In the genomic region with DNA sequence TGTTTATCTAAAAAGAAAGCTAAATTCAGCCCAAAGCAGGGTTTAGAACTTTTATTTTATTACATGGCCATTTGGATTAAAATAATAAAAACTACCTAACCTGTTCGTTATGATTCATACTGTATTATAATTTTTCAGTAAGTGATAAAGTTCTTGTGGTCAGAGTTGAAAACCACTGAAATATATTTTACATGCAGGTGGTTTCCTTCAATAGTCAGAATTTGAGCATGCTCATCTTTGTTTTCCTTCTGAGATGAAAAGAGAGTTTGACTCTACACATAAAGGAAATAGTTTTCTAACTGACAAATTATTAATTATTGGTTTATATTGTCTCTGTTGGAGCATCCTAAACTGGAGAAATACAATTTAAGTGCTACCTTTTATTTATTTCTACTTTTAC, we compare ENCODE assay signal across 18 cellular contexts.
DNase-seq lines count a peak whose midpoint lies in the region; ATAC-seq, FAIRE-seq and TF ChIP-seq lines count a peak whose summit lies in the region.
"Had no signal": no experiment of that assay in that cellular context is flagged by ENCODE, and none has a peak within 500 bp of the region (broad histone marks: within the 10 kb centered on the region; RNA-seq: fewer than 3 reads in every experiment).

No MANE protein-coding gene starts in this region.

- ATAC-seq in GM19351 (IDR thresholded peaks at IDR 0.05; ENCODE audit: unreplicated experiment): peak; percentile 51
- ATAC-seq in HG02623 (IDR thresholded peaks at IDR 0.05; ENCODE audit: unreplicated experiment): peak; percentile 52
- peak; percentile 69 for ATAC-seq in HG03159 (IDR thresholded peaks at IDR 0.05; ENCODE audit: unreplicated experiment)
- ATAC-seq: A549; naive thymus-derived CD4-positive, alpha-beta T cell had no signal

- H3K27ac ChIP-seq in stomach: no peak overlapping the region
- H3K27ac ChIP-seq: A549, ascending aorta, transverse colon had no signal

- no peak for TF ChIP-seq CTCF in GM12865 (IDR thresholded peaks at IDR 0.05; ENCODE audit: insufficient read depth, low read depth, low read length, missing control alignments)
- no peak for TF ChIP-seq CTCF in stomach (IDR thresholded peaks at IDR 0.05)

- intact Hi-C loops in stomach (cut with DNase I; ENCODE audit: low total_unique reads): no loop called here

- H3K4me1 ChIP-seq in stomach: no peaks in the 10 kb centered on the region
- H3K4me1 ChIP-seq: A549, ascending aorta, transverse colon had no signal

- no peak overlapping the region for H3K4me3 ChIP-seq in GM12865 (ENCODE audit: low read depth, low read length)
- no peak overlapping the region for H3K4me3 ChIP-seq in stomach
- H3K4me3 ChIP-seq: A549, ascending aorta, transverse colon had no signal

- no peaks in the 10 kb centered on the region for H3K9me3 ChIP-seq in stomach
- H3K9me3 ChIP-seq: A549, ascending aorta, transverse colon had no signal

- peak; percentile 29 for DNase-seq in GM12865 (ENCODE audit: low read depth)
- DNase-seq in dermis blood vessel endothelial cell: no peak
- no peak for DNase-seq in GM19239 (ENCODE audit: insufficient read length, low spot score)
- DNase-seq in DMS79 (lab: John Stamatoyannopoulos, UW): no peak
- no peak for DNase-seq in stomach
- DNase-seq: CD8-positive, alpha-beta memory T cell; HFFc6; naive thymus-derived CD4-positive, alpha-beta T cell; NCI-H1436; NCI-H510A treated with DMSO at 0.1 percent for 48 hours; retina; T1000; transverse colon had no signal

- H3K36me3 ChIP-seq in stomach: no peaks in the 10 kb centered on the region
- H3K36me3 ChIP-seq: ascending aorta, transverse colon had no signal

- no peak for TF ChIP-seq POLR2A in stomach (IDR thresholded peaks at IDR 0.05)

- FAIRE-seq in GM19239 (lab: Jason Lieb, UNC): no peak
- FAIRE-seq: A549 had no signal

- 0 to 2% (median 0%) methylated on average over 1 of the region's 1 CpG for WGBS in stomach, 5 donors

- no peaks in the 10 kb centered on the region for H3K27me3 ChIP-seq in stomach
- H3K27me3 ChIP-seq: ascending aorta, transverse colon had no signal

- TF ChIP-seq EP300 in stomach (IDR thresholded peaks at IDR 0.05): no peak
